Comparison of ENCODE assay signal across 1 cellular context in the genomic region with DNA sequence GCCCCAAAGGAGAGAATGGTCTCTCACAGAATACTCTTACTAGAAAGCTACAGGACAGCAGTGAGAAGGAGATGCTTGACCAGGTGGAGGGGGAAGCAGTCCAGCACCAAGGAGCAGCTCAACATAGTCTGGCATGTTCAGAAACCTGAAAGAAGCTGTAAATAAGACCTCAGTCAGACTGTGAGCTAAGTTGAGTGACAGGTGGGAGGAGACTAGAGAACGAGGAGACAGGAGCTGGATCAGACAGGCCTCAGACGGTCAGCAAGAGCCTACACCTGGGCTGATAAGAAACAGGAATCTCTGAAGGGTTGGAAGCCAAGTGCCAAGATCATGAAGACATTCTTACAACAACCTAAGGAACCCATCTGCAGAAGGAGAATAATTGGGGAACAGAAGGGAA.
A peak's percentile ranks its signal among the peaks of the same experiment; 100 is the strongest.
TF ChIP-seq lines count a peak whose summit lies in the region.

No MANE protein-coding gene starts in this region.

TF ChIP-seq in K562, 482 proteins besides CTCF, POLR2A, EP300 and RAD21 (continued from another document):
- TF ChIP-seq PBX2 (CRISPR knock-in tag; IDR thresholded peaks at IDR 0.05; ENCODE audit: low read depth) (peak; percentile 41; the same call in 1 of the 2 replicates), PBX2 (tag; conservative IDR thresholded peaks at IDR 0.05; ENCODE audit: low read depth) (peak; percentile 37), EWSR1 (IDR thresholded peaks at IDR 0.05; ENCODE audit: borderline replicate concordance, low read depth, partially characterized antibody) (no peak), TCFL5 (CRISPR knock-in tag; conservative IDR thresholded peaks at IDR 0.05) (no peak), MEIS2 (IDR thresholded peaks at IDR 0.05; ENCODE audit: partially characterized antibody) (peak; percentile 25), MED1 (CRISPR knock-in tag; IDR thresholded peaks at IDR 0.05; ENCODE audit: borderline replicate concordance) (no peak), ADNP (tag; IDR thresholded peaks at IDR 0.05) (no peak), ETS2 (tag; IDR thresholded peaks at IDR 0.05; ENCODE audit: borderline replicate concordance, poor library complexity, severe bottlenecking) (no peak), TARDBP (IDR thresholded peaks at IDR 0.05) (no peak), THAP7 (CRISPR knock-in tag; IDR thresholded peaks at IDR 0.05) (no peak), RUNX1 (IDR thresholded peaks at IDR 0.05; ENCODE audit: low read depth) (no peak)
- TF ChIP-seq, protein P1, sequence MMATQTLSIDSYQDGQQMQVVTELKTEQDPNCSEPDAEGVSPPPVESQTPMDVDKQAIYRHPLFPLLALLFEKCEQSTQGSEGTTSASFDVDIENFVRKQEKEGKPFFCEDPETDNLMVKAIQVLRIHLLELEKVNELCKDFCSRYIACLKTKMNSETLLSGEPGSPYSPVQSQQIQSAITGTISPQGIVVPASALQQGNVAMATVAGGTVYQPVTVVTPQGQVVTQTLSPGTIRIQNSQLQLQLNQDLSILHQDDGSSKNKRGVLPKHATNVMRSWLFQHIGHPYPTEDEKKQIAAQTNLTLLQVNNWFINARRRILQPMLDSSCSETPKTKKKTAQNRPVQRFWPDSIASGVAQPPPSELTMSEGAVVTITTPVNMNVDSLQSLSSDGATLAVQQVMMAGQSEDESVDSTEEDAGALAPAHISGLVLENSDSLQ (IDR thresholded peaks at IDR 0.05): peak; percentile 86
- TF ChIP-seq, protein P2, sequence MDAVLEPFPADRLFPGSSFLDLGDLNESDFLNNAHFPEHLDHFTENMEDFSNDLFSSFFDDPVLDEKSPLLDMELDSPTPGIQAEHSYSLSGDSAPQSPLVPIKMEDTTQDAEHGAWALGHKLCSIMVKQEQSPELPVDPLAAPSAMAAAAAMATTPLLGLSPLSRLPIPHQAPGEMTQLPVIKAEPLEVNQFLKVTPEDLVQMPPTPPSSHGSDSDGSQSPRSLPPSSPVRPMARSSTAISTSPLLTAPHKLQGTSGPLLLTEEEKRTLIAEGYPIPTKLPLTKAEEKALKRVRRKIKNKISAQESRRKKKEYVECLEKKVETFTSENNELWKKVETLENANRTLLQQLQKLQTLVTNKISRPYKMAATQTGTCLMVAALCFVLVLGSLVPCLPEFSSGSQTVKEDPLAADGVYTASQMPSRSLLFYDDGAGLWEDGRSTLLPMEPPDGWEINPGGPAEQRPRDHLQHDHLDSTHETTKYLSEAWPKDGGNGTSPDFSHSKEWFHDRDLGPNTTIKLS (IDR thresholded peaks at IDR 0.05; ENCODE audit: borderline replicate concordance, low read depth): no peak
